14 cellular contexts compared by ENCODE assay signal in genomic region chr10:6667150-6667549, GRCh38.
"Had no signal": no experiment of that assay in that cellular context is flagged by ENCODE, and none has a peak within 500 bp of the region (broad histone marks: within the 10 kb centered on the region; RNA-seq: fewer than 3 reads in every experiment).

No MANE protein-coding gene starts in this region.

- H3K4me3 ChIP-seq: coronary artery, esophagus muscularis mucosa, lung, right lobe of liver, smooth muscle cell, stomach, tibial artery had no signal

- H3K9ac ChIP-seq: parathyroid adenoma had no signal

- ATAC-seq: natural killer cell had no signal

- H3K27me3 ChIP-seq: right lobe of liver had no signal

- DNase-seq: effector memory CD4-positive, alpha-beta T cell; foreskin melanocyte; islet precursor cell; left ventricle myocardium superior; natural killer cell; right lobe of liver; stomach; tibial artery had no signal

- H3K9me3 ChIP-seq: esophagus muscularis mucosa, neutrophil, right lobe of liver, stomach, tibial artery had no signal

- H3K79me2 ChIP-seq: parathyroid adenoma had no signal

- H3K27ac ChIP-seq: coronary artery, esophagus muscularis mucosa, neutrophil, parathyroid adenoma, right lobe of liver, stomach, tibial artery had no signal

- H3K4me2 ChIP-seq: smooth muscle cell had no signal

- H2AFZ ChIP-seq: parathyroid adenoma had no signal

- H3K36me3 ChIP-seq: esophagus muscularis mucosa, neutrophil, right lobe of liver, stomach, tibial artery had no signal

- H3K4me1 ChIP-seq: parathyroid adenoma, right lobe of liver, stomach, tibial artery had no signal
